In the genomic region with DNA sequence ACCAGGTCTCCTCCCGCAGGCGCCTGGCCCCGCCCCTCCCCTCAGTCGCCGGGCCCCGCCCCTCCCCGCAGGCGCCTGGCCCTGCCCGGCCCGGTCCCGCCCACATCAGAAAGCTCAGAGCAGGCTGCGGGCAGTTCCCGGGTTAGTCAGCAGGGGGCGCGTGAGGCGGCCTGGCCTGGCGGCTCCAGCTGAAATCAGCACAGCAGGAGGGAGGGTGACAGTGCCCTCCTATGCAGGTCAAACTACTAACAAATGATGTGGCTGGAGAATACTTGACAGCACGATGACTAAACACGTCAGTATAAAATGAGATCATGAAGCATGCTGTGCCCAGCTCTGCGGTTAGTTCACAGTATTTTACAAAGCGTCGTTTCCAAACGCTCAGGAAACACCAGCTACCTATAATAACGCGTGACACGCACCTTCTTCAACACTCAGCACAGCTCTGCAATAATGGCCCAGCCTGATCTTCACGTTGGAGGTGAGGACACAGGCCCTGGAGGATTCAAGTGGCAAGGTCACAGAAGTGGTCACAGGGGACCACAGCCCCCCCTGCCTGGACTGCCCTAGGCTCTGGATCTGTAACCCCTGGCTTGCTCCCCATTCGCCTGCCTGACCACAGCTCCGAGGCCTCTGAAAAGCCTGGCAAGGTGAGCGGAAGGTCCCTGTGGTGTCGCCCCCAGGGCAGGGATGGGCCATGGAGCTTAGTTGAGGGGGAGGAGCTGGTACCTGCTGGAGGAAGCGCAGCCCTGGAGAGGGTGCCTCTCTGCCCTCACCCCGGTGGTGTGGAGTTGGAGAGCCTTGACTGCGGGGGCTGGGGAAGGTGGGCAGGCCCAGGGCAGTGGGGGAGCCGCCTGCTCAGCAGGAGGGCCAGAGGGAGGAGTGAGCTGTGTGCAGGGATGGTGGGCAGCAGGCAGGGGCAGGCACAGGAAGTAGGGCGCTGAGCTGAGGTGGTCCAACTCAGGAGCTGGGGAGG, we compare ENCODE assay signal across 9 cellular contexts.
A peak's percentile ranks its signal among the peaks of the same experiment; 100 is the strongest.
DNase-seq lines count a peak whose midpoint lies in the region; ATAC-seq and TF ChIP-seq lines count a peak whose summit lies in the region.
"Had no signal": no experiment of that assay in that cellular context is flagged by ENCODE, and none has a peak within 500 bp of the region (broad histone marks: within the 10 kb centered on the region; RNA-seq: fewer than 3 reads in every experiment).

No MANE protein-coding gene starts in this region.

- H3K36me3 ChIP-seq in HUES64 (ENCODE audit: insufficient read depth, low read length) (no peaks in the 10 kb centered on the region), PC-3 (ENCODE audit: low read depth, low read length) (no peaks in the 10 kb centered on the region)

- POLR2A ChIA-PET in PC-3 (lab: Charles Lee; ENCODE audit: unreplicated experiment), result interaction anchor here (0.6 kb wide), 1 partner anchor 1813 kb away, joined by 3 read pairs; no protein-coding TSS in a partner anchor

- CTCF ChIA-PET in Calu3 (lab: Charles Lee), result interaction anchor here (0.6 to 1.8 kb wide), 9 partner anchors 8 to 560 kb away, joined by 3 to 16 read pairs (median 6); no protein-coding TSS in a partner anchor
- CTCF ChIA-PET in PC-3 (lab: Charles Lee), result interaction anchor here (0.6 to 1.8 kb wide), 7 partner anchors 54 to 330 kb away, joined by 3 to 24 read pairs (median 8); no protein-coding TSS in a partner anchor

- H3K27ac ChIP-seq in HUES64 (ENCODE audit: low read depth, low read length) (no peak overlapping the region), PC-3 (ENCODE audit: low read length) (peak overlapping the region; percentile 29; the same call in 1 of the 2 replicates)

- WGBS in HUES64, result 9% methylated on average over 36 of the region's 36 CpGs

- H3K9me2 ChIP-seq in PC-3 (replicated peaks; ENCODE audit: low read length), result no peaks in the 10 kb centered on the region

- no peaks in the 10 kb centered on the region for H3K4me1 Mint-ChIP-seq in Calu3 (ENCODE audit: low read depth, unreplicated experiment)
- H3K4me1 Mint-ChIP-seq in activated T-cell treated with anti-CD3 and anti-CD28 coated beads, Interleukin-2, amount 50 U/mL, for 24 hours (ENCODE audit: low read depth), result peaks cover 26% of the 10 kb centered on the region
- peaks cover 8% of the 10 kb centered on the region for H3K4me1 Mint-ChIP-seq in nephron

- no peak overlapping the region for H3K9ac ChIP-seq in HUES64 (ENCODE audit: low read depth, low read length)
- no peak overlapping the region for H3K9ac ChIP-seq in PC-3 (ENCODE audit: low read length)

- no peaks in the 10 kb centered on the region for H4K20me1 ChIP-seq in PC-3 (ENCODE audit: low read length)

- no peaks in the 10 kb centered on the region for H3K79me2 ChIP-seq in PC-3 (ENCODE audit: low read length)

- ATAC-seq in GM21390 (IDR thresholded peaks at IDR 0.05; ENCODE audit: unreplicated experiment), result peak; percentile 93
- ATAC-seq in PC-3, result peak; percentile 93

- no peaks in the 10 kb centered on the region for H3K9me3 ChIP-seq in HUES64 (ENCODE audit: insufficient read depth, low read depth, low read length)
- H3K9me3 ChIP-seq in PC-3 (ENCODE audit: low read length), result no peaks in the 10 kb centered on the region

- H3K27me3 ChIP-seq in HUES64 (ENCODE audit: insufficient read depth, low read length) (peaks cover 44% of the 10 kb centered on the region), PC-3 (ENCODE audit: low read length) (peaks cover 19% of the 10 kb centered on the region; the same call in 1 of the 2 replicates)

- peak overlapping the region; percentile 34 for H3K4me3 ChIP-seq in HUES64 (ENCODE audit: low read length)
- H3K4me3 ChIP-seq in PC-3 (ENCODE audit: low read length), result no peak overlapping the region

- H3K27ac Mint-ChIP-seq in Calu3 (ENCODE audit: unreplicated experiment), result peak overlapping the region; percentile 47
- peak overlapping the region; percentile 53 for H3K27ac Mint-ChIP-seq in activated T-cell treated with anti-CD3 and anti-CD28 coated beads, Interleukin-2, amount 50 U/mL, for 24 hours
- H3K27ac Mint-ChIP-seq in nephron, result peak overlapping the region in 1 of 3 experiments; percentile 25
- H3K27ac Mint-ChIP-seq: dendritic cell treated with granulocyte-macrophage colony-stimulating factor and Interleukin-4, amounts not matched to agents 40 ng/mL and 50 ng/mL, for 4 days had no signal

- intact Hi-C loops in Calu3 (cut with micrococcal nuclease; ENCODE audit: unreplicated experiment), result loop anchor here (10.0 kb wide), 1 partner anchor 57 kb away; no protein-coding TSS in a partner anchor
- intact Hi-C loops in PC-3 (cut with micrococcal nuclease), result loop anchor here (1.0 kb wide), 1 partner anchor 54 kb away; no protein-coding TSS in a partner anchor

- TF ChIP-seq CTCF in Calu3 (IDR thresholded peaks at IDR 0.05; ENCODE audit: unreplicated experiment) (peak; percentile 84), PC-3 (conservative IDR thresholded peaks at IDR 0.05; ENCODE audit: low read depth, low read length) (peak; percentile 88), nephron (IDR thresholded peaks at IDR 0.05; ENCODE audit: unreplicated experiment in 3 of 3) (peak; percentile 95 to 98 (median 97))

- H3K27me3 Mint-ChIP-seq in Calu3 (ENCODE audit: unreplicated experiment) (peaks cover 50% of the 10 kb centered on the region), nephron (ENCODE audit: low read depth) (peaks cover 48% of the 10 kb centered on the region)
- peaks cover 17% of the 10 kb centered on the region for H3K27me3 Mint-ChIP-seq in activated T-cell treated with anti-CD3 and anti-CD28 coated beads, Interleukin-2, amount 50 U/mL, for 24 hours

- no TSS peak for BruUV-seq in Calu3 (replicated peaks; lab: Mats Ljungman, UMichigan)
- no TSS peak for BruUV-seq in PC-3 (replicated peaks; lab: Mats Ljungman, UMichigan)

- no peaks in the 10 kb centered on the region for H3K36me3 Mint-ChIP-seq in Calu3 (ENCODE audit: insufficient read depth, unreplicated experiment)
- H3K36me3 Mint-ChIP-seq in activated T-cell treated with anti-CD3 and anti-CD28 coated beads, Interleukin-2, amount 50 U/mL, for 24 hours (ENCODE audit: low read depth), result no peaks in the 10 kb centered on the region
- no peaks in the 10 kb centered on the region for H3K36me3 Mint-ChIP-seq in nephron (ENCODE audit: low read depth)

- H3F3A ChIP-seq in PC-3 (ENCODE audit: low read length, unreplicated experiment), result no peaks in the 10 kb centered on the region

- no peaks in the 10 kb centered on the region for H3K9me3 Mint-ChIP-seq in Calu3 (ENCODE audit: low read depth, unreplicated experiment)
- H3K9me3 Mint-ChIP-seq in activated T-cell treated with anti-CD3 and anti-CD28 coated beads, Interleukin-2, amount 50 U/mL, for 24 hours, result no peaks in the 10 kb centered on the region
- H3K9me3 Mint-ChIP-seq in nephron, result no peaks in the 10 kb centered on the region
- H3K9me3 Mint-ChIP-seq: dendritic cell treated with granulocyte-macrophage colony-stimulating factor and Interleukin-4, amounts not matched to agents 40 ng/mL and 50 ng/mL, for 4 days had no signal

- DNase-seq in Calu3, result peak; percentile 94
- peak; percentile 93 for DNase-seq in PC-3
- peak; percentile 99 for DNase-seq in activated T-cell treated with anti-CD3 and anti-CD28 coated beads, Interleukin-2, amount 50 U/mL, for 24 hours
- peak; percentile 81 for DNase-seq in fibroblast of gingiva (ENCODE audit: low read depth)
- DNase-seq in stimulated activated naive CD4-positive, alpha-beta T cell treated with Interleukin-2 at 50 U/mL for 16 hours (lab: John Stamatoyannopoulos, UW), result peak; percentile 88

- H3K4me3 Mint-ChIP-seq in Calu3 (ENCODE audit: low read depth, unreplicated experiment) (no peak overlapping the region), nephron (no peak overlapping the region)
- no peak overlapping the region for H3K4me3 Mint-ChIP-seq in activated T-cell treated with anti-CD3 and anti-CD28 coated beads, Interleukin-2, amount 50 U/mL, for 24 hours
- H3K4me3 Mint-ChIP-seq: dendritic cell treated with granulocyte-macrophage colony-stimulating factor and Interleukin-4, amounts not matched to agents 40 ng/mL and 50 ng/mL, for 4 days had no signal

- H3K4me1 ChIP-seq in HUES64 (ENCODE audit: insufficient read depth, low read length) (peaks cover 4% of the 10 kb centered on the region; the same call in 1 of the 2 replicates), PC-3 (ENCODE audit: insufficient read depth, low read length) (peaks cover 6% of the 10 kb centered on the region)

- no peak overlapping the region for H2AFZ ChIP-seq in PC-3 (ENCODE audit: low read length)

- peak overlapping the region; percentile 48 for H3K4me2 ChIP-seq in PC-3 (ENCODE audit: low read length)
